In the genomic region with DNA sequence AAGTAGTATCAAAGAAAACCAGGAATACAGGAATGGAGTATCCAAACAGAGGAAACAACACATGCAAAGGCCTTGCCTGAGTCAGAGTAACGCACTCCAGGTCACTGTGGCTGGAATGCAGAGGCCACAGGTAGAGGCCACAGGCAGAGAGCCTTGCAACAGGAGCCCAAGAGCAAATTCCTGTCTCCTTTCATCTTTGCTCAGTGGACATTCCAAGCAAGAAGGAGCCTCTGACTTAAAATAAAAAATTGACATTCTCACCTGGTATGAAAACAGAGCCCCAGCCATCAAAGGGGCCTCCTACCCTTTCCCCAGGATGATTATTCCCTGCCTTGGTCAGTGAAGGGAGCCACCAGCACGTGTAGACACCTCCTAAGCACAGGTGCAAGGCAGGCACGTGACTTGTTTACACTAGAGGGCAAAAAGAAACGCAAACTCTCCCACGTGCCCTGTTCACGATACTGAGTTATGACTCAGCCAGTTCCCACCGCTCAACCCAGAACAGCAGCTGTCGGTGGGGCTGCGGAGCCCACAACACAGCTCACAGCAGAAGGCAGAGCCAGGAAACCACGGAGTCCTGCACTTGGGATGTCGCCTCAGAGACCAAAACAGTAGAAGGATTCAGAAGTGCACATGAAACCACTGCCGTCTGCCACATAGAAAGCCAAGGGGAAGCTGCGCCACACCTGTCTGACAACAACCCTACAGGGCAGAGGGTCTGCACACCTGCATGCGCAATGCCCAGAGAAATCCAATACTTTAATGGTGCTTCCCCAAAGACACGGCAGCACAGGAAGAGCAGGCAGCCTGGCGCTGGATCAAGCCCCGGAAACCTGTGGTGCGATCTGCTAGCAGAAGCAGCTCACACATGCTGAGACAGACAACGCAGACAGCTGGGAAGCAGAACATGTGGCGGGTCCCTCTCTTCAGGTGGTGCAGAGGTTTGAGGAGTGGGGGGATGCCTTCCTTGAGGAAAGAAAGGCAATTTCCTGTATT, we compare ENCODE assay signal across 8 cellular contexts. TPM values are rescaled to one million over a fixed set of nuclear protein-coding genes. Genes with fewer than 3 reads are reported as not detected.
DNase-seq lines count a peak whose midpoint lies in the region; ATAC-seq and TF ChIP-seq lines count a peak whose summit lies in the region.

No MANE protein-coding gene starts in this region.

- DNase-seq in GM12865 (ENCODE audit: low read depth) (peak; percentile 89), NB4 (ENCODE audit: low read depth) (peak; percentile 37), T-helper 9 cell (peak; percentile 19), brain microvascular endothelial cell (peak; percentile 89), occipital lobe (lab: John Stamatoyannopoulos, UW) (no peak)
- DNase-seq in stimulated activated CD8-positive, alpha-beta memory T cell treated with anti-CD3 and anti-CD28 coated beads, Interleukin-12 subunit alpha, Interleukin-12 subunit beta, amount 100 ng/mL, for 1 hour (ENCODE audit: low read depth), result peak; percentile 30

- peak; percentile 92 for ATAC-seq in HG02571 (IDR thresholded peaks at IDR 0.05; ENCODE audit: unreplicated experiment)

- TF ChIP-seq POLR2A in NB4 (IDR thresholded peaks at IDR 0.05; ENCODE audit: extremely low read depth, insufficient read length), result no peak

- peak overlapping the region; percentile 42 for H3K4me3 ChIP-seq in GM12865 (ENCODE audit: low read depth, low read length)
- no peak overlapping the region for H3K4me3 ChIP-seq in NB4 (ENCODE audit: low read depth, low read length)
- H3K4me3 ChIP-seq in brain microvascular endothelial cell (ENCODE audit: low read depth, low read length), result peak overlapping the region; percentile 3

- in situ Hi-C loops in brain microvascular endothelial cell (cut with HindIII; ENCODE audit: low pct_ligation_motif_present, low sequenced_read_pairs), result no loop called here

- H3K36me3 ChIP-seq in brain microvascular endothelial cell (replicated peaks), result peaks cover 18% of the 10 kb centered on the region

- H3K27ac ChIP-seq in brain microvascular endothelial cell (peak overlapping the region; percentile 89), layer of hippocampus (ENCODE audit: low read depth, low read length) (peak overlapping the region; percentile 23)

- no peak for TF ChIP-seq CTCF in GM12865 (IDR thresholded peaks at IDR 0.05; ENCODE audit: insufficient read depth, low read depth, low read length, missing control alignments)
- TF ChIP-seq CTCF in NB4 (IDR thresholded peaks at IDR 0.05; ENCODE audit: low read depth, low read length), result no peak
- no peak for TF ChIP-seq CTCF in brain microvascular endothelial cell (IDR thresholded peaks at IDR 0.05; ENCODE audit: low read depth, low read length, missing control alignments)

- H3K27me3 ChIP-seq in brain microvascular endothelial cell (replicated peaks) (no peaks in the 10 kb centered on the region), layer of hippocampus (ENCODE audit: control insufficient read depth, insufficient read depth, low read length) (no peaks in the 10 kb centered on the region)

RNA-seq across cellular contexts. Expression of a gene that starts 52.1 kb away (rescaled TPM):
- total RNA-seq in occipital lobe, result 25.6 TPM
